Comparison of ENCODE assay signal across 15 cellular contexts in the genomic region with DNA sequence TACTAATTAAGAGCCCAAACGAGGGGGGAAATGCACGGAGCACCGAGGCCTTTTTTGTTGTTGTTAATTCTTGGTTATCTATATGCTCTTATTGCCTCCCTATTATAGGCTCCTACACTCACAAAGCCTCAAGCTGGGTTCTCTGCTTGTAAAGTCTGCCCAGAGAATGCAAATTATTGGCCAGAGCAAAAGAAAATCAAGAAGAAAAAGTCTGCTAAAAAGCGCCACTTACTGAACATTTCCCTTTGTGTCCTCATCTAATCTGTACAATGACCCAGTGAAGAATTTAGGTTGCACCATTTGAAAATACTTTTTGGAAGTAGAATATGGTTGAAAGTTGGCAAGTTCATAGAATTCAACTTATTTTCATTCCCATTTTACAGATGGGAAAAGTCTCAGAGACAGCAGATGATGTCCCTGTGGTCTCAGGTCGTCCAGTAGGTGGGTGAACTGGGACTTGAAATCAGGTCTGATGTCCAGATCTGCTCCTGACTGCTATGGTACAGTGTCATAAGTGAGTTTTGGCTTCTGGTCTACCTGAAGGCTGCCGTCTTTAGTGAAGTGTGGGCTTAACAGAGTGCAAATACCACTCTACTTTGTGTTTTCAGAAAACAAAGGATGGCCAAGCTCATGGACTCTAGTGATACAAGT. TPM values are rescaled to one million over a fixed set of nuclear protein-coding genes. Genes with fewer than 3 reads are reported as not detected.
A peak's percentile ranks its signal among the peaks of the same experiment; 100 is the strongest.
DNase-seq lines count a peak whose midpoint lies in the region; ATAC-seq, FAIRE-seq and TF ChIP-seq lines count a peak whose summit lies in the region.
"Had no signal": no experiment of that assay in that cellular context is flagged by ENCODE, and none has a peak within 500 bp of the region (broad histone marks: within the 10 kb centered on the region; RNA-seq: fewer than 3 reads in every experiment).

No MANE protein-coding gene starts in this region.

- H3K79me2 ChIP-seq in keratinocyte (ENCODE audit: control insufficient read depth, insufficient read depth, low read length) = no peaks in the 10 kb centered on the region

- H3K36me3 ChIP-seq in HUES64 (ENCODE audit: insufficient read depth, low read length) = no peaks in the 10 kb centered on the region
- no peaks in the 10 kb centered on the region for H3K36me3 ChIP-seq in keratinocyte (ENCODE audit: control insufficient read depth in 2 of 2, extremely low read depth in 1 of 2, insufficient read depth in 2 of 2, low read length in 2 of 2)
- H3K36me3 ChIP-seq in thoracic aorta = no peaks in the 10 kb centered on the region
- no peaks in the 10 kb centered on the region for H3K36me3 ChIP-seq in psoas muscle (ENCODE audit: insufficient read depth in 1 of 2, low read depth in 1 of 2)

- H3K9ac ChIP-seq in HUES64 (ENCODE audit: low read depth, low read length) (no peak overlapping the region), keratinocyte (ENCODE audit: control insufficient read depth, extremely low read depth, insufficient read depth, low read length) (no peak overlapping the region)

- H3K27ac ChIP-seq in HUES64 (ENCODE audit: low read depth, low read length) (no peak overlapping the region), keratinocyte (ENCODE audit: control insufficient read depth, insufficient read depth, low read length) (no peak overlapping the region), thoracic aorta (peak overlapping the region; percentile 84 to 85), psoas muscle (no peak overlapping the region)

- dilution Hi-C loops in keratinocyte (cut with MboI; ENCODE audit: extremely low pct_ligation_motif_present, low sequenced_read_pairs) = no loop called here

- 76% methylated on average over 3 of the region's 6 CpGs for WGBS in HUES64
- WGBS in psoas muscle, 3 donors = 49 to 58% (median 52%) methylated on average over 6 of the region's 6 CpGs

- no peaks in the 10 kb centered on the region for H3K9me1 ChIP-seq in keratinocyte (ENCODE audit: control insufficient read depth, extremely low read depth, insufficient read depth, low read length)

- no peaks in the 10 kb centered on the region for H4K20me1 ChIP-seq in keratinocyte (ENCODE audit: control insufficient read depth, extremely low read depth, insufficient read depth, low read length)

- DNase-seq in dermis blood vessel endothelial cell = peak; percentile 42
- DNase-seq in keratinocyte (ENCODE audit: low read depth, low spot score) = no peak
- DNase-seq in thoracic aorta (ENCODE audit: low spot score) = no peak
- no peak for DNase-seq in psoas muscle
- no peak for DNase-seq in cerebellar nuclear complex (lab: John Stamatoyannopoulos, UW)
- DNase-seq in T-helper 2 cell = no peak
- DNase-seq: activated CD8-positive, alpha-beta memory T cell treated with anti-CD3 and anti-CD28 coated beads, Interleukin-2, amount 10 ng/mL, durations not matched to agents 7 days and 5 days; activated gamma-delta T cell; anterior cingulate cortex; naive thymus-derived CD8-positive, alpha-beta T cell; NCI-H1436 treated with DMSO at 0.1 percent for 48 hours; NK-92 treated with Interleukin-12 subunit alpha and Interleukin-12 subunit beta, amount 100 ng/mL, for 24 hours; stimulated activated CD4-positive, alpha-beta T cell treated with anti-CD3 and anti-CD28 coated beads, Interleukin-1b, Interleukin-23, amount 100 ng/mL, for 48 hours had no signal

- no peak for FAIRE-seq in keratinocyte (lab: Jason Lieb, UNC)

- H3K4me2 ChIP-seq in keratinocyte (ENCODE audit: control insufficient read depth, extremely low read depth, insufficient read depth, low read depth, low read length) = peak overlapping the region; percentile 17

- intact Hi-C loops in psoas muscle (cut with DNase I) = no loop called here

- H3K27me3 ChIP-seq in HUES64 (ENCODE audit: insufficient read depth, low read length) (peaks cover 74% of the 10 kb centered on the region), keratinocyte (ENCODE audit: control insufficient read depth, extremely low read depth, insufficient read depth, low read length) (peaks cover 42% of the 10 kb centered on the region), thoracic aorta (replicated peaks; ENCODE audit: insufficient read depth) (no peaks in the 10 kb centered on the region), psoas muscle (ENCODE audit: insufficient read depth in 3 of 3, low read length in 2 of 3) (peaks cover 0 to 59% (median 15%) of the 10 kb centered on the region in 3 donors)

- H2AFZ ChIP-seq in keratinocyte (ENCODE audit: control insufficient read depth, low read length) = no peak overlapping the region

- H3K9me3 ChIP-seq in HUES64 (ENCODE audit: insufficient read depth, low read depth, low read length) (no peaks in the 10 kb centered on the region), keratinocyte (ENCODE audit: control insufficient read depth, low read depth, low read length) (no peaks in the 10 kb centered on the region), thoracic aorta (no peaks in the 10 kb centered on the region), psoas muscle (no peaks in the 10 kb centered on the region)

- ATAC-seq in thoracic aorta (ENCODE audit: insufficient number of reproducible peaks, low FRiP score, low read depth) = no peak
- no peak for ATAC-seq in psoas muscle
- ATAC-seq: activated CD4-positive, CD25-positive, alpha-beta regulatory T cell treated with anti-CD3 and anti-CD28 coated beads, Interleukin-2, amount 50 U/mL, for 24 hours; activated CD8-positive, alpha-beta memory T cell treated with anti-CD3 and anti-CD28 coated beads, Interleukin-2, amount 10 ng/mL, durations not matched to agents 7 days and 5 days; naive thymus-derived CD8-positive, alpha-beta T cell had no signal

- TF ChIP-seq CTCF in keratinocyte (optimal IDR thresholded peaks at IDR 0.05 in 1 of 3, IDR thresholded peaks at IDR 0.05 in 1 of 3, conservative IDR thresholded peaks at IDR 0.05 in 1 of 3; ENCODE audit: extremely low read depth in 1 of 3, insufficient read depth in 2 of 3, low read length in 3 of 3) (no peak), thoracic aorta (IDR thresholded peaks at IDR 0.05) (no peak), psoas muscle (IDR thresholded peaks at IDR 0.05) (no peak)

- H3K4me1 ChIP-seq in HUES64 (ENCODE audit: insufficient read depth, low read length) (no peaks in the 10 kb centered on the region; the same call in 1 of the 2 replicates), keratinocyte (ENCODE audit: control insufficient read depth, extremely low read depth, insufficient read depth, low read length) (peaks cover 5% of the 10 kb centered on the region), thoracic aorta (ENCODE audit: control insufficient read depth in 1 of 2, low read depth in 2 of 2) (peaks cover 10 to 48% of the 10 kb centered on the region in 2 donors), psoas muscle (no peaks in the 10 kb centered on the region)

- peak overlapping the region; percentile 58; the same call in 1 of the 2 replicates for H3K4me3 ChIP-seq in HUES64 (ENCODE audit: low read length)
- H3K4me3 ChIP-seq in keratinocyte (ENCODE audit: control insufficient read depth in 2 of 3, extremely low read depth in 1 of 3, insufficient read depth in 2 of 3, low read depth in 1 of 3, low read length in 3 of 3) = no peak overlapping the region
- peak overlapping the region; percentile 84 for H3K4me3 ChIP-seq in thoracic aorta
- H3K4me3 ChIP-seq in psoas muscle = no peak overlapping the region

RNA-seq across cellular contexts. Expression of a gene that starts 1.1 kb away (rescaled TPM):
- polyA plus RNA-seq in HUES64 (2013, experiment 1 of 2) = 0.15 TPM
- polyA plus RNA-seq in HUES64 (2013, experiment 2 of 2) = 0.13 TPM
- total RNA-seq in dermis blood vessel endothelial cell (49.9 and 79.0 TPM in 2 replicates), thoracic aorta (10 to 100 TPM; 33.3 to 42.0 TPM), psoas muscle (10 to 100 TPM in 1 of 4 donors, 1 to 10 TPM in 1, under 1 TPM in 2; 0.61 to 14.1 (median 1.6) TPM)
- polyA plus RNA-seq in keratinocyte (0.51 to 0.85 TPM (median 0.52 TPM) in 3 replicates), psoas muscle (10 to 100 TPM in 1 of 3 donors, under 1 TPM in 2; 0.52 to 47.3 (median 0.77) TPM)
- polyA plus RNA-seq in keratinocyte (2011; ENCODE audit: low read depth) = 5.4 TPM
- 0.70 and 0.92 TPM in 2 replicates for polyA plus RNA-seq in keratinocyte (2011; cell fraction: cytosol; rRNA removed)
- polyA plus RNA-seq in keratinocyte (2011; cell fraction: nucleus; rRNA removed) = 0.64 and 0.66 TPM in 2 replicates
- polyA plus RNA-seq in keratinocyte (2012; ENCODE audit: low replicate concordance) = 0.84 and 13.0 TPM in 2 replicates
- polyA minus RNA-seq in keratinocyte = 0.19 to 1.1 TPM (median 0.59 TPM) in 3 replicates
- not detected for polyA minus RNA-seq in keratinocyte (2011; cell fraction: cytosol; rRNA and poly(A)+ RNA removed)
- 0.42 TPM in 1 of 2 replicates, not detected in the other for polyA minus RNA-seq in keratinocyte (2011; cell fraction: nucleus; rRNA and poly(A)+ RNA removed)
- total RNA-seq: naive thymus-derived CD8-positive, alpha-beta T cell had no signal
- polyA plus RNA-seq: naive thymus-derived CD8-positive, alpha-beta T cell had no signal

Comparison
In these comparisons a context has a peak if more than half of its experiments do, and no peak if none do; other contexts are left out.
1. H3K27ac ChIP-seq: peak in thoracic aorta (2 of 2); none in HUES64 (single experiment), keratinocyte (single experiment) and psoas muscle (single experiment).
2. H3K4me3 ChIP-seq: peak in HUES64 (single experiment) and thoracic aorta (single experiment); none in keratinocyte (0 of 3) and psoas muscle (single experiment).